Comparison of ENCODE assay signal across 1 cellular context in the genomic region with DNA sequence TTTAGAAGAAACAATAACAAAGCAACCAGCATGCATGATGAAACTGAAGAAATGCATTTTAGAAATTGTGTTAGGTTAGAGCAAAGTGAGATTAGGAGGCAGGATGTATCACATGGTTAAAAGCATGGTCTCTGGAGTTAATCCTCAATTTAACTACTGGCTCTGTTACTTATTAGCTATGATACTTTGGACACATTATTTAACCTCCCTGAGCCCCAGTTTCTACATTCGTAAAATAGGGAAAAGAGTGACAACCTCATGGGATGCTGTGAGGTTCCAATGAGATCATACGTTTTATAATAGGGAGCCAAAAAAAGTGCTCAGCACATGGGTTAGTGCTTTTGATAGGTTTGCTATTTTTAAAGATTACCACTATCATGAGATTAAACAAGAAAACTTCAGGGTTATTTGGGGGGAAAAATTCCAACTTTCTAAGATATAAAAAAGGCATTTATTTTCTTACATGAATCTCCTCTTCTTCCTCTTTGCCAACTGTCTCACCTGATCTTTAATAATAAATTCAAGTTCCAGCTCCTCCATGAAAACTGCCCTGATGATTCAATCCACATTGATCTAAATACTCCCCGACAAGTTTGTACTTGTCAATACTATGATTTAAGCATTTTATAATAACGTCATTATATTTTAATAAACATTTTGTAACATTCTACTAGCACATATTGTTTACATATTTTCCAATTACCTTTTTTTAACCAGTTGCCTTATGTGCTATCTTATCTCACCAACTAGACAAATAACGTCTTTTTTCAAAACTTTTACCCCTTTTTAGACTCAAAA.
TF ChIP-seq lines count a peak whose summit lies in the region.

No MANE protein-coding gene starts in this region.

TF ChIP-seq in IMR-90, 13 proteins besides CTCF, POLR2A, EP300 and RAD21 (continued from another document):
- TF ChIP-seq, protein P1, sequence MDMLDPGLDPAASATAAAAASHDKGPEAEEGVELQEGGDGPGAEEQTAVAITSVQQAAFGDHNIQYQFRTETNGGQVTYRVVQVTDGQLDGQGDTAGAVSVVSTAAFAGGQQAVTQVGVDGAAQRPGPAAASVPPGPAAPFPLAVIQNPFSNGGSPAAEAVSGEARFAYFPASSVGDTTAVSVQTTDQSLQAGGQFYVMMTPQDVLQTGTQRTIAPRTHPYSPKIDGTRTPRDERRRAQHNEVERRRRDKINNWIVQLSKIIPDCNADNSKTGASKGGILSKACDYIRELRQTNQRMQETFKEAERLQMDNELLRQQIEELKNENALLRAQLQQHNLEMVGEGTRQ (IDR thresholded peaks at IDR 0.05; ENCODE audit: low read depth, low read length): no peak
- TF ChIP-seq CHD1 (IDR thresholded peaks at IDR 0.05; ENCODE audit: low read depth, low read length) (no peak), NFE2L2 (IDR thresholded peaks at IDR 0.05; ENCODE audit: low read depth, low read length) (no peak), SMC3 (IDR thresholded peaks at IDR 0.05; ENCODE audit: low read depth, low read length) (no peak), MAZ (IDR thresholded peaks at IDR 0.05; ENCODE audit: borderline replicate concordance, low read depth, low read length) (no peak)
- TF ChIP-seq, protein P2, sequence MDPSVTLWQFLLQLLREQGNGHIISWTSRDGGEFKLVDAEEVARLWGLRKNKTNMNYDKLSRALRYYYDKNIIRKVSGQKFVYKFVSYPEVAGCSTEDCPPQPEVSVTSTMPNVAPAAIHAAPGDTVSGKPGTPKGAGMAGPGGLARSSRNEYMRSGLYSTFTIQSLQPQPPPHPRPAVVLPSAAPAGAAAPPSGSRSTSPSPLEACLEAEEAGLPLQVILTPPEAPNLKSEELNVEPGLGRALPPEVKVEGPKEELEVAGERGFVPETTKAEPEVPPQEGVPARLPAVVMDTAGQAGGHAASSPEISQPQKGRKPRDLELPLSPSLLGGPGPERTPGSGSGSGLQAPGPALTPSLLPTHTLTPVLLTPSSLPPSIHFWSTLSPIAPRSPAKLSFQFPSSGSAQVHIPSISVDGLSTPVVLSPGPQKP (IDR thresholded peaks at IDR 0.05; ENCODE audit: borderline replicate concordance, low read depth, low read length): no peak
